ENCODE assay signal across 18 cellular contexts in genomic region chr6:43639984-43640800, GRCh38. TPM values are rescaled to one million over a fixed set of nuclear protein-coding genes. Genes with fewer than 3 reads are reported as not detected.
DNase-seq lines count a peak whose midpoint lies in the region; TF ChIP-seq lines count a peak whose summit lies in the region.
"Had no signal": no experiment of that assay in that cellular context is flagged by ENCODE, and none has a peak within 500 bp of the region (broad histone marks: within the 10 kb centered on the region; RNA-seq: fewer than 3 reads in every experiment).

No MANE protein-coding gene starts in this region.

- peak overlapping the region in 4 of 7 donors; percentile 20 to 60 (median 26) for H3K27ac Mint-ChIP-seq in CD14-positive monocyte

- peaks cover 31 to 57% of the 10 kb centered on the region in 2 donors for H3K36me3 Mint-ChIP-seq in CD14-positive monocyte

- peaks cover 48% of the 10 kb centered on the region for H3K4me1 Mint-ChIP-seq in CD14-positive monocyte

- H3K4me2 ChIP-seq in mesendoderm (ENCODE audit: low read length) = no peak overlapping the region

- H2AK5ac ChIP-seq in mesendoderm (ENCODE audit: low read length) = no peak overlapping the region

- no peaks in the 10 kb centered on the region for H3K9me3 ChIP-seq in Peyer's patch
- H3K9me3 ChIP-seq: gastrocnemius medialis, tibial nerve had no signal

- WGBS in mesendoderm (ENCODE audit: extremely low coverage, insufficient coverage, low lambda C conversion rate) = no CpG with 5 or more reads among the region's 21 CpGs

- H3K27me3 ChIP-seq in mesendoderm (ENCODE audit: insufficient read depth, low read length, poor library complexity) = no peaks in the 10 kb centered on the region
- no peaks in the 10 kb centered on the region for H3K27me3 ChIP-seq in Peyer's patch
- H3K27me3 ChIP-seq: gastrocnemius medialis, tibial nerve had no signal

- no peak for DNase-seq in CD14-positive monocyte (ENCODE audit: low spot score)
- DNase-seq in HT1080 (ENCODE audit: low read depth) = peak; percentile 18
- DNase-seq in UCSD-AML1 (lab: John Stamatoyannopoulos, UW; ENCODE audit: unreplicated experiment) = peak; percentile 17
- no peak for DNase-seq in mesendoderm
- DNase-seq in NAMALWA (ENCODE audit: low spot score) = no peak
- no peak for DNase-seq in GM19238 (ENCODE audit: insufficient read length, low spot score)
- DNase-seq in nucleus accumbens (lab: John Stamatoyannopoulos, UW) = no peak
- no peak for DNase-seq in Peyer's patch
- DNase-seq: activated CD4-positive, alpha-beta T cell treated with anti-CD3 and anti-CD28 coated beads, Interleukin-2, amount 50 U/mL, for 48 hours; activated gamma-delta T cell; effector CD8-positive, alpha-beta T cell; EL; gastrocnemius medialis; kidney; NCI-H446; PC-3 had no signal

- H3K79me2 ChIP-seq in mesendoderm (ENCODE audit: control insufficient read depth, insufficient read depth, low read length) = peaks cover 14% of the 10 kb centered on the region

- peaks cover 3% of the 10 kb centered on the region for H3K4me1 ChIP-seq in mesendoderm (ENCODE audit: control insufficient read depth, low read depth, low read length)
- peaks cover 0 to 36% (median 18%) of the 10 kb centered on the region in 4 donors for H3K4me1 ChIP-seq in Peyer's patch

- H3K79me1 ChIP-seq in mesendoderm (ENCODE audit: low read length) = peaks cover 17% of the 10 kb centered on the region

- no peak overlapping the region for H3K4me3 Mint-ChIP-seq in CD14-positive monocyte

- H2BK15ac ChIP-seq in mesendoderm (replicated peaks; ENCODE audit: low read depth) = no peak overlapping the region

- no peaks in the 10 kb centered on the region for H3K27me3 Mint-ChIP-seq in CD14-positive monocyte (ENCODE audit: low read depth in 3 of 3)

- no peak overlapping the region for H3K56ac ChIP-seq in mesendoderm (ENCODE audit: low read length)

- no peak overlapping the region for H3K23ac ChIP-seq in mesendoderm (ENCODE audit: low read length)

- no peak overlapping the region for H4K5ac ChIP-seq in mesendoderm (ENCODE audit: low read length)

- no peak overlapping the region for H2BK5ac ChIP-seq in mesendoderm (ENCODE audit: low read length)

- TF ChIP-seq CTCF in CD14-positive monocyte (IDR thresholded peaks at IDR 0.05) (no peak), Peyer's patch (IDR thresholded peaks at IDR 0.05) (no peak)

- no peak overlapping the region for H3K9ac ChIP-seq in mesendoderm (ENCODE audit: low read length)

- H3K18ac ChIP-seq in mesendoderm (ENCODE audit: low read length) = no peak overlapping the region

- peaks cover 0 to 3% (median 0%) of the 10 kb centered on the region in 7 donors for H3K9me3 Mint-ChIP-seq in CD14-positive monocyte

- TF ChIP-seq POLR2A in Peyer's patch (IDR thresholded peaks at IDR 0.05) = no peak

- H2BK120ac ChIP-seq in mesendoderm (ENCODE audit: low read depth, low read length) = no peak overlapping the region

- H4K8ac ChIP-seq in mesendoderm (ENCODE audit: low read depth, low read length) = no peak overlapping the region

- intact Hi-C loops in CD14-positive monocyte (cut with micrococcal nuclease) = no loop called here

- H3K27ac ChIP-seq in mesendoderm (ENCODE audit: low read depth, low read length) (peak overlapping the region; percentile 14), Peyer's patch (no peak overlapping the region)
- H3K27ac ChIP-seq: tibial nerve had no signal

- H3K36me3 ChIP-seq in mesendoderm (ENCODE audit: control insufficient read depth, insufficient read depth, low read length) (peaks cover 6% of the 10 kb centered on the region), Peyer's patch (peaks cover 0 to 48% (median 0%) of the 10 kb centered on the region in 3 donors)

- no peak overlapping the region for H3K4ac ChIP-seq in mesendoderm (ENCODE audit: low read depth, low read length)

- no peak overlapping the region for H3K4me3 ChIP-seq in mesendoderm (ENCODE audit: low read length)
- H3K4me3 ChIP-seq in Peyer's patch = no peak overlapping the region
- H3K4me3 ChIP-seq: gastrocnemius medialis, tibial nerve had no signal

RNA-seq across cellular contexts. Expression of gene MAD2L1BP, which starts 4.6 kb away (rescaled TPM):
- 10 to 100 TPM; 17.3 to 26.5 TPM for polyA plus RNA-seq in CD14-positive monocyte
- 26.9 and 35.2 TPM in 2 replicates for total RNA-seq in HT1080 (2014; rRNA removed; shearing (Covaris generic))
- 19.3 and 23.9 TPM in 2 replicates for polyA plus RNA-seq in HT1080 (2015; cell fraction: cytosol; rRNA removed)
- 19.1 and 22.3 TPM in 2 replicates for polyA plus RNA-seq in HT1080 (2015; cell fraction: nucleus; rRNA removed)
- polyA plus RNA-seq in mesendoderm (2013, experiment 1 of 2) = 34.1 TPM
- 33.3 TPM for polyA plus RNA-seq in mesendoderm (2013, experiment 2 of 2)
- 10 to 100 TPM; 32.2 to 72.0 (median 58.0) TPM for total RNA-seq in Peyer's patch

RNA-seq across cellular contexts. Expression of gene RSPH9, which starts 4.6 kb away (rescaled TPM):
- under 1 TPM; 0.13 to 0.52 TPM for polyA plus RNA-seq in CD14-positive monocyte
- total RNA-seq in HT1080 (2014; rRNA removed; shearing (Covaris generic)) = not detected in 2 replicates
- polyA plus RNA-seq in HT1080 (2015; cell fraction: cytosol; rRNA removed) = not detected in 2 replicates
- not detected in 2 replicates for polyA plus RNA-seq in HT1080 (2015; cell fraction: nucleus; rRNA removed)
- polyA plus RNA-seq in mesendoderm (2013, experiment 1 of 2) = 0.08 TPM
- 0.03 TPM for polyA plus RNA-seq in mesendoderm (2013, experiment 2 of 2)
- 1 to 10 TPM in 1 of 4 donors, not detected in 3; 1.7 TPM for total RNA-seq in Peyer's patch
- total RNA-seq: PC-3; T-helper 1 cell treated with Interleukin-12 subunit alpha and Interleukin-12 subunit beta and Interleukin-4 antibody, amounts not matched to agents 30 ng/mL and 1 ng/mL, for 36 hours had no signal

RNA-seq across cellular contexts. Expression of gene GTPBP2, which starts 11.1 kb away (rescaled TPM):
- 1 to 10 TPM; 3.6 to 4.9 TPM for polyA plus RNA-seq in CD14-positive monocyte
- 32.5 and 33.7 TPM in 2 replicates for total RNA-seq in HT1080 (2014; rRNA removed; shearing (Covaris generic))
- polyA plus RNA-seq in HT1080 (2015; cell fraction: cytosol; rRNA removed) = 35.3 and 35.8 TPM in 2 replicates
- 314 and 320 TPM in 2 replicates for polyA plus RNA-seq in HT1080 (2015; cell fraction: nucleus; rRNA removed)
- 40.2 TPM for polyA plus RNA-seq in mesendoderm (2013, experiment 1 of 2)
- 38.1 TPM for polyA plus RNA-seq in mesendoderm (2013, experiment 2 of 2)
- total RNA-seq in Peyer's patch = 100 to 1,000 TPM in 1 of 4 donors, 10 to 100 TPM in 3; 73.4 to 118 (median 88.4) TPM

RNA-seq across cellular contexts. Expression of gene MRPS18A, which starts 47.4 kb away (rescaled TPM):
- 10 to 100 TPM; 41.4 to 45.3 TPM for polyA plus RNA-seq in CD14-positive monocyte
- 102 and 120 TPM in 2 replicates for total RNA-seq in HT1080 (2014; rRNA removed; shearing (Covaris generic))
- polyA plus RNA-seq in HT1080 (2015; cell fraction: cytosol; rRNA removed) = 43.5 and 47.5 TPM in 2 replicates
- polyA plus RNA-seq in HT1080 (2015; cell fraction: nucleus; rRNA removed) = 34.1 and 36.0 TPM in 2 replicates
- 72.3 TPM for polyA plus RNA-seq in mesendoderm (2013, experiment 1 of 2)
- 71.9 TPM for polyA plus RNA-seq in mesendoderm (2013, experiment 2 of 2)
- 10 to 100 TPM; 41.1 to 64.4 (median 52.4) TPM for total RNA-seq in Peyer's patch

Comparison
In these comparisons a context has a peak if more than half of its experiments do, and no peak if none do; other contexts are left out.
1. DNase-seq: peak in HT1080 (single experiment) and UCSD-AML1 (single experiment); none in CD14-positive monocyte (single experiment), mesendoderm (single experiment), NAMALWA (single experiment), GM19238 (single experiment), nucleus accumbens (0 of 56) and Peyer's patch (0 of 3).